Comparison of ENCODE assay signal across 8 cellular contexts in the genomic region with DNA sequence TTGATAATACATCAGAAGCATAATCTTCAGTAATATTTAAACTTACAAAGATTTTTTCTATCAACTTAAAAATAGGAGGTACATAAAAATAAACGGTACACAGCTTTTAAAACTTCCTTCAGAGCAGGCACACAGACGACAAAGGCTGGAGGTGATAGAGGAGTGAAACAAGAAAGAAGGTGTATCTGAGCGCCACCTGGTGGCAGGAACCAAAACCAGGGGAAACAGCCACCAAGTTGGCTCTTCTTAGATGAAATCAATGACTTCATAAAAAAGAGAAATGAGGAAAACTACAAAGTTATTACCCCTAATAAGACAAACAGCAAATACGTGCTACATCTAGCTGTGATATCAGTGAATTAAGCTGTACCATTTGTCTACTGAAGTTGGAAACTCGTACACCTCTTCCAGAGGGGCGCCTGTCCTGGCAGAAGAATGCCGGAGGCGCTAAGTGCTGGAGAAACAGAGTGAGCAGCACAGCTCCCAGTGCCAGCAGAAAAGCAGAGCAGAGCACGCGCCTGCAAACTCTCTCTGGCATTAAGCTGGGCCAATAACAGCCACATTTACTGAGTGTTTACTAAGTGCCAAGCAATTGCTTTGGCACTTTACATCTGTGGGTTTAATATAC.
DNase-seq lines count a peak whose midpoint lies in the region; ATAC-seq and TF ChIP-seq lines count a peak whose summit lies in the region.

No MANE protein-coding gene starts in this region.

- H3K4me3 ChIP-seq in MG63 (no peak overlapping the region), prostate gland (no peak overlapping the region)

- peak; percentile 70 to 86 (median 76) for TF ChIP-seq CTCF in prostate gland (IDR thresholded peaks at IDR 0.05)

- DNase-seq in DMS79 (lab: John Stamatoyannopoulos, UW) (peak; percentile 45), MG63 (peak; percentile 48), SK-N-DZ (ENCODE audit: low spot score) (peak; percentile 66), glomerular endothelial cell (ENCODE audit: extremely low read depth, low read depth, low spot score) (peak; percentile 41), prostate gland (ENCODE audit: low spot score) (peak; percentile 72)
- peak; percentile 88 for DNase-seq in activated naive CD4-positive, alpha-beta T cell treated with anti-CD3 and anti-CD28 coated beads for 36 hours

- WGBS in prostate gland = 40% methylated on average over 10 of the region's 10 CpGs

- H3K36me3 ChIP-seq in MG63 = peaks cover 60% of the 10 kb centered on the region
- H3K36me3 ChIP-seq in prostate gland = peaks cover 6 to 7% of the 10 kb centered on the region in 2 donors

- CTCF ChIA-PET in activated naive CD4-positive, alpha-beta T cell treated with anti-CD3 and anti-CD28 coated beads for 36 hours (lab: Charles Lee) = interaction anchor here (0.5 to 1.8 kb wide), 14 partner anchors 9 to 511 kb away, joined by 3 to 12 read pairs (median 4); no protein-coding TSS in a partner anchor

- H3K27me3 ChIP-seq in MG63 (no peaks in the 10 kb centered on the region), prostate gland (replicated peaks; ENCODE audit: insufficient read depth) (no peaks in the 10 kb centered on the region)

- H3K36me3 Mint-ChIP-seq in activated naive CD4-positive, alpha-beta T cell treated with anti-CD3 and anti-CD28 coated beads for 36 hours (ENCODE audit: low read depth) = peaks cover 45% of the 10 kb centered on the region

- no peak overlapping the region for H3K4me3 Mint-ChIP-seq in activated naive CD4-positive, alpha-beta T cell treated with anti-CD3 and anti-CD28 coated beads for 36 hours

- ATAC-seq in HG02571 (IDR thresholded peaks at IDR 0.05; ENCODE audit: unreplicated experiment) (no peak), GM19328 (IDR thresholded peaks at IDR 0.05; ENCODE audit: unreplicated experiment) (no peak)

- peaks cover 12% of the 10 kb centered on the region for H3K4me1 Mint-ChIP-seq in activated naive CD4-positive, alpha-beta T cell treated with anti-CD3 and anti-CD28 coated beads for 36 hours (ENCODE audit: low read depth)

- H3K9me3 ChIP-seq in MG63 (no peaks in the 10 kb centered on the region), prostate gland (no peaks in the 10 kb centered on the region)

- peak overlapping the region; percentile 75 for H3K27ac Mint-ChIP-seq in activated naive CD4-positive, alpha-beta T cell treated with anti-CD3 and anti-CD28 coated beads for 36 hours

- H3K27ac ChIP-seq in prostate gland = peak overlapping the region in 1 of 2 donors; percentile 15

- H3K4me1 ChIP-seq in prostate gland (replicated peaks) = no peaks in the 10 kb centered on the region

- peaks cover 5% of the 10 kb centered on the region for H3K9me3 Mint-ChIP-seq in activated naive CD4-positive, alpha-beta T cell treated with anti-CD3 and anti-CD28 coated beads for 36 hours

- intact Hi-C loops in activated naive CD4-positive, alpha-beta T cell treated with anti-CD3 and anti-CD28 coated beads for 36 hours (cut with micrococcal nuclease) = loop anchor here (1.0 kb wide), 1 partner anchor 10 kb away; no protein-coding TSS in a partner anchor
- intact Hi-C loops in prostate gland (cut with DNase I) = loop anchor here (5.0 kb wide), 1 partner anchor 507 kb away; no protein-coding TSS in a partner anchor

- H3K27me3 Mint-ChIP-seq in activated naive CD4-positive, alpha-beta T cell treated with anti-CD3 and anti-CD28 coated beads for 36 hours (ENCODE audit: low read depth) = no peaks in the 10 kb centered on the region

- TF ChIP-seq POLR2A in prostate gland (IDR thresholded peaks at IDR 0.05) = no peak
